In genomic region chr1:224852901-224853568, GRCh38 we compare ENCODE assay signal across 8 cellular contexts.
DNase-seq lines count a peak whose midpoint lies in the region; ATAC-seq and TF ChIP-seq lines count a peak whose summit lies in the region.

No MANE protein-coding gene starts in this region.

- H3K9me2 ChIP-seq in HCT116 (ENCODE audit: insufficient read depth): no peaks in the 10 kb centered on the region

- POLR2A ChIA-PET in HCT116 (lab: Charles Lee): no interaction called here

- no peak overlapping the region for H3K14ac ChIP-seq in neuronal stem cell (ENCODE audit: low read length)

- WGBS in neuronal stem cell (ENCODE audit: extremely low coverage in 2 of 2, insufficient read length in 2 of 2, insufficient replicate concordance in 1 of 2), 2 donors: no CpG with 5 or more reads among the region's 13 CpGs

- H3K4ac ChIP-seq in neuronal stem cell (ENCODE audit: low read length): no peak overlapping the region

- H2AFZ ChIP-seq in HCT116 (ENCODE audit: low read depth, low read length, poor library complexity, severe bottlenecking): peak overlapping the region; percentile 10
- H2AFZ ChIP-seq in OCI-LY3 (ENCODE audit: low read depth, low read length): peak overlapping the region; percentile 64; the same call in 1 of the 2 replicates
- no peak overlapping the region for H2AFZ ChIP-seq in neuronal stem cell (ENCODE audit: low read length)

- CTCF ChIA-PET in HCT116 (lab: Charles Lee): interaction anchor here (0.7 to 3.9 kb wide), 7 partner anchors 70 to 341 kb away, joined by 3 to 35 read pairs (median 12); no protein-coding TSS in a partner anchor

- no peaks in the 10 kb centered on the region for H3K27me3 ChIP-seq in BE2C
- 0 out of 2 replicates have a peak, but pooled peaks cover 4% of the 10 kb centered on the region for H3K27me3 ChIP-seq in HCT116 (ENCODE audit: insufficient read depth, low read length)
- no peaks in the 10 kb centered on the region; the same call in 1 of the 2 replicates for H3K27me3 ChIP-seq in OCI-LY3 (ENCODE audit: low read depth, low read length)
- H3K27me3 ChIP-seq in neuronal stem cell (ENCODE audit: control insufficient read depth in 3 of 3, insufficient read depth in 3 of 3, low read depth in 1 of 3, low read length in 3 of 3): no peaks in the 10 kb centered on the region

- H2BK12ac ChIP-seq in neuronal stem cell (ENCODE audit: low read length): no peak overlapping the region

- no peak overlapping the region for H4K8ac ChIP-seq in neuronal stem cell (ENCODE audit: low read depth, low read length)

- H2BK15ac ChIP-seq in neuronal stem cell (ENCODE audit: low read length): no peak overlapping the region

- no peaks in the 10 kb centered on the region for H3K36me3 Mint-ChIP-seq in activated naive CD4-positive, alpha-beta T cell treated with anti-CD3 and anti-CD28 coated beads, Interleukin-2, amount 50 U/mL, for 72 hours

- DNase-seq in BE2C (no peak), HCT116 (ENCODE audit: low read depth, low spot score) (peak; percentile 66), epidermal melanocyte (ENCODE audit: insufficient read length, low spot score) (peak; percentile 35), neuronal stem cell (ENCODE audit: low spot score) (peak; percentile 39)
- DNase-seq in activated naive CD4-positive, alpha-beta T cell treated with anti-CD3 and anti-CD28 coated beads, Interleukin-2, amount 50 U/mL, for 72 hours (ENCODE audit: low spot score in 2 of 2): no peak

- RAD21 ChIA-PET in HCT116 (lab: Charles Lee; ENCODE audit: low non-redundant PET in 1 of 2, low total read pairs in 2 of 2, uncharacterized antibody in 2 of 2, unreplicated experiment in 2 of 2): no interaction called here

- H3K4me2 ChIP-seq in HCT116 (ENCODE audit: low read length) (no peak overlapping the region), OCI-LY3 (ENCODE audit: low read length) (peak overlapping the region; percentile 67), neuronal stem cell (ENCODE audit: insufficient read depth, low read length, poor library complexity, severe bottlenecking) (no peak overlapping the region)

- no peak overlapping the region for H2AK5ac ChIP-seq in neuronal stem cell (ENCODE audit: low read depth, low read length)

- H3K36me3 ChIP-seq in BE2C (no peaks in the 10 kb centered on the region), HCT116 (ENCODE audit: control insufficient read depth in 1 of 2, insufficient read depth in 2 of 2, low read length in 2 of 2) (no peaks in the 10 kb centered on the region), OCI-LY3 (replicated peaks; ENCODE audit: low read depth, low read length) (no peaks in the 10 kb centered on the region), neuronal stem cell (replicated peaks in 1 of 2; ENCODE audit: control insufficient read depth in 2 of 2, insufficient read depth in 2 of 2, low read length in 2 of 2) (no peaks in the 10 kb centered on the region)

- H4K20me1 ChIP-seq in HCT116 (ENCODE audit: insufficient read depth): no peaks in the 10 kb centered on the region
- H4K20me1 ChIP-seq in OCI-LY3 (ENCODE audit: insufficient read depth, low read length): no peaks in the 10 kb centered on the region

- H3K4me3 ChIP-seq in BE2C (ENCODE audit: low read depth, low read length) (no peak overlapping the region), HCT116 (replicated peaks in 1 of 2; ENCODE audit: low read depth in 1 of 2, low read length in 2 of 2) (no peak overlapping the region), OCI-LY3 (ENCODE audit: low read length) (peak overlapping the region; percentile 68), neuronal stem cell (ENCODE audit: low read length in 2 of 2) (no peak overlapping the region)

- no peak overlapping the region for H3K23ac ChIP-seq in neuronal stem cell (ENCODE audit: low read depth, low read length, poor library complexity)

- peak; percentile 76 for TF ChIP-seq RAD21 in HCT116 (IDR thresholded peaks at IDR 0.05; ENCODE audit: low read depth)

- intact Hi-C loops in HCT116 (cut with micrococcal nuclease): loop anchor here (2.0 kb wide), 1 partner anchor 212 kb away; no protein-coding TSS in a partner anchor

- H3K27ac ChIP-seq in HCT116 (ENCODE audit: low read depth, low read length) (no peak overlapping the region), OCI-LY3 (ENCODE audit: low read length) (no peak overlapping the region), neuronal stem cell (replicated peaks; ENCODE audit: low read length) (no peak overlapping the region)

- TF ChIP-seq CTCF in BE2C (IDR thresholded peaks at IDR 0.05; ENCODE audit: low read depth, low read length) (peak; percentile 82), HCT116 (IDR thresholded peaks at IDR 0.05 in 2 of 3, conservative IDR thresholded peaks at IDR 0.05 in 1 of 3; ENCODE audit: borderline replicate concordance in 1 of 3, insufficient read depth in 1 of 3, low read depth in 2 of 3, low read length in 2 of 3) (peak; percentile 71 to 78 (median 74)), OCI-LY3 (IDR thresholded peaks at IDR 0.05; ENCODE audit: low read depth, low read length) (peak; percentile 91)

- H3K9me3 ChIP-seq in BE2C (no peaks in the 10 kb centered on the region), HCT116 (ENCODE audit: control insufficient read depth in 1 of 2, insufficient read depth in 1 of 2, low read depth in 1 of 2, low read length in 2 of 2) (no peaks in the 10 kb centered on the region), OCI-LY3 (ENCODE audit: insufficient read depth, low read length) (no peaks in the 10 kb centered on the region), neuronal stem cell (replicated peaks in 1 of 2; ENCODE audit: control insufficient read depth in 2 of 2, insufficient read depth in 1 of 2, low read depth in 1 of 2, low read length in 2 of 2) (no peaks in the 10 kb centered on the region)

- no peaks in the 10 kb centered on the region for H3K79me2 ChIP-seq in HCT116 (ENCODE audit: insufficient read depth, low read length)
- no peaks in the 10 kb centered on the region for H3K79me2 ChIP-seq in OCI-LY3 (ENCODE audit: low read length)

- BruUV-seq in HCT116 (replicated peaks; lab: Mats Ljungman, UMichigan): no TSS peak

- H3K18ac ChIP-seq in neuronal stem cell (ENCODE audit: low read length): no peak overlapping the region

- no peak overlapping the region for H3K9ac ChIP-seq in HCT116 (ENCODE audit: low read length)
- peak overlapping the region; percentile 46 for H3K9ac ChIP-seq in OCI-LY3 (ENCODE audit: low read length)
- H3K9ac ChIP-seq in neuronal stem cell (ENCODE audit: low read depth, low read length, poor library complexity): no peak overlapping the region

- no peak overlapping the region for H2BK5ac ChIP-seq in neuronal stem cell (ENCODE audit: low read length)

- TF ChIP-seq POLR2A in HCT116 (IDR thresholded peaks at IDR 0.05; ENCODE audit: borderline replicate concordance, extremely low read depth, insufficient read depth, insufficient read length): no peak

- ATAC-seq in HCT116: peak; percentile 54
- no peak for ATAC-seq in HG02885 (IDR thresholded peaks at IDR 0.05; ENCODE audit: poor library complexity, unreplicated experiment)
- no peak for ATAC-seq in GM18907 (IDR thresholded peaks at IDR 0.05; ENCODE audit: unreplicated experiment)
- no peak for ATAC-seq in activated naive CD4-positive, alpha-beta T cell treated with anti-CD3 and anti-CD28 coated beads, Interleukin-2, amount 50 U/mL, for 72 hours

- no peak overlapping the region for H4K91ac ChIP-seq in neuronal stem cell (ENCODE audit: low read depth, low read length, poor library complexity)

- H3K27ac Mint-ChIP-seq in activated naive CD4-positive, alpha-beta T cell treated with anti-CD3 and anti-CD28 coated beads, Interleukin-2, amount 50 U/mL, for 72 hours: no peak overlapping the region

- no peak overlapping the region for H2BK120ac ChIP-seq in neuronal stem cell (ENCODE audit: low read depth, low read length)

- no peaks in the 10 kb centered on the region for H3K79me1 ChIP-seq in neuronal stem cell (ENCODE audit: low read depth, low read length)

- no peaks in the 10 kb centered on the region for H3K9me3 Mint-ChIP-seq in activated naive CD4-positive, alpha-beta T cell treated with anti-CD3 and anti-CD28 coated beads, Interleukin-2, amount 50 U/mL, for 72 hours

- H3K4me1 ChIP-seq in BE2C (no peaks in the 10 kb centered on the region), HCT116 (ENCODE audit: control insufficient read depth in 1 of 2, insufficient read depth in 2 of 2, low read length in 2 of 2) (no peaks in the 10 kb centered on the region), OCI-LY3 (ENCODE audit: low read length) (peaks cover 6% of the 10 kb centered on the region; the same call in 1 of the 2 replicates), neuronal stem cell (ENCODE audit: control insufficient read depth in 2 of 2, insufficient read depth in 1 of 2, low read depth in 1 of 2, low read length in 2 of 2) (no peaks in the 10 kb centered on the region)

TF ChIP-seq in HCT116, 20 proteins besides CTCF, POLR2A, EP300 and RAD21:
- TF ChIP-seq MAX (IDR thresholded peaks at IDR 0.05) (no peak), CEBPB (IDR thresholded peaks at IDR 0.05; ENCODE audit: low read depth) (peak; percentile 3; the same call in 1 of the 2 replicates)
TF ChIP-seq in HCT116: peak in this region for 1.

Comparison
In these comparisons a context has a peak if more than half of its experiments do, and no peak if none do; other contexts are left out.
1. DNase-seq: peak in HCT116 (single experiment), epidermal melanocyte (single experiment) and neuronal stem cell (single experiment); none in BE2C (single experiment) and activated naive CD4-positive, alpha-beta T cell treated with anti-CD3 and anti-CD28 coated beads, Interleukin-2, amount 50 U/mL, for 72 hours (0 of 2).
2. Peak in every context shown above with its lines, with median percentiles within 50 percentile points of each other: CTCF ChIP-seq.